1 cellular context compared by ENCODE assay signal in genomic region chr16:31074073-31074813, GRCh38.
TF ChIP-seq lines count a peak whose summit lies in the region.

TSS of gene ZNF646 (plus strand) at chr16:31074422. CDS start at chr16:31076325, 1,903 bp downstream.
TSS of gene ZNF668 (minus strand) at chr16:31074240. CDS start at chr16:31064459, 9,781 bp downstream.

TF ChIP-seq in HepG2, 621 proteins besides CTCF, POLR2A, EP300 and RAD21 (continued from another document and continues in another):
- TF ChIP-seq BRD4 (CRISPR knock-in tag; IDR thresholded peaks at IDR 0.05), result peak; percentile 68
- peak; percentile 51; the same call in 1 of the 2 replicates for TF ChIP-seq ZNF337 (CRISPR knock-in tag; IDR thresholded peaks at IDR 0.05; ENCODE audit: borderline replicate concordance, low read depth)
- no peak for TF ChIP-seq ATAD3A (CRISPR knock-in tag; IDR thresholded peaks at IDR 0.05)
- TF ChIP-seq ZNF318 (CRISPR knock-in tag; IDR thresholded peaks at IDR 0.05), result peak; percentile 91; the same call in 1 of the 2 replicates
- TF ChIP-seq TMF1 (CRISPR knock-in tag; IDR thresholded peaks at IDR 0.05; ENCODE audit: low read depth), result peak; percentile 85
- TF ChIP-seq ZNF18 (CRISPR knock-in tag; IDR thresholded peaks at IDR 0.05; ENCODE audit: insufficient replicate concordance), result no peak
- no peak for TF ChIP-seq ZNF251 (CRISPR knock-in tag; IDR thresholded peaks at IDR 0.05)
- no peak for TF ChIP-seq HDAC6 (IDR thresholded peaks at IDR 0.05; ENCODE audit: low read depth, low read length)
- TF ChIP-seq TOE1 (CRISPR knock-in tag; IDR thresholded peaks at IDR 0.05), result peak; percentile 96
- TF ChIP-seq MLLT10 (CRISPR knock-in tag; IDR thresholded peaks at IDR 0.05), result no peak
- no peak for TF ChIP-seq ZNF224 (CRISPR knock-in tag; IDR thresholded peaks at IDR 0.05)
- no peak; the same call in 1 of the 2 replicates for TF ChIP-seq ZNF670 (CRISPR knock-in tag; IDR thresholded peaks at IDR 0.05; ENCODE audit: borderline replicate concordance)
- TF ChIP-seq THAP8 (CRISPR knock-in tag; IDR thresholded peaks at IDR 0.05; ENCODE audit: borderline replicate concordance), result no peak
- peak; percentile 76; the same call in 1 of the 2 replicates for TF ChIP-seq CC2D1A (CRISPR knock-in tag; IDR thresholded peaks at IDR 0.05)
- TF ChIP-seq EHMT2 (IDR thresholded peaks at IDR 0.05; ENCODE audit: borderline replicate concordance, low read depth, low read length), result no peak
- no peak for TF ChIP-seq DBP (CRISPR knock-in tag; IDR thresholded peaks at IDR 0.05; ENCODE audit: not compliant biosample characterization)
- TF ChIP-seq REL (CRISPR knock-in tag; conservative IDR thresholded peaks at IDR 0.05), result peak; percentile 79
- TF ChIP-seq TFAP4 (IDR thresholded peaks at IDR 0.05; ENCODE audit: borderline replicate concordance, low read depth), result no peak
- peak in 1 of 2 experiments; percentile 94; a peak in 1 of 4 replicates for TF ChIP-seq KLF16 (CRISPR knock-in tag; IDR thresholded peaks at IDR 0.05)
- 0 out of 2 replicates have a peak, but pooled peaks have one; percentile 48 for TF ChIP-seq ZNF513 (CRISPR knock-in tag; conservative IDR thresholded peaks at IDR 0.05)
- no peak for TF ChIP-seq EEA1 (CRISPR knock-in tag; IDR thresholded peaks at IDR 0.05; ENCODE audit: borderline replicate concordance)
- no peak for TF ChIP-seq HNRNPH1 (optimal IDR thresholded peaks at IDR 0.05; ENCODE audit: low read depth, low read length)
- peak; percentile 32; the same call in 1 of the 2 replicates for TF ChIP-seq ZFX (CRISPR knock-in tag; IDR thresholded peaks at IDR 0.05; ENCODE audit: low read depth)
- no peak for TF ChIP-seq MED8 (CRISPR knock-in tag; IDR thresholded peaks at IDR 0.05; ENCODE audit: insufficient replicate concordance)
- TF ChIP-seq THYN1 (CRISPR knock-in tag; IDR thresholded peaks at IDR 0.05; ENCODE audit: borderline replicate concordance, low read depth), result peak; percentile 77; the same call in 1 of the 2 replicates
- TF ChIP-seq CSRNP1 (CRISPR knock-in tag; IDR thresholded peaks at IDR 0.05), result peak; percentile 88; the same call in 1 of the 2 replicates
- TF ChIP-seq HNF1B (CRISPR knock-in tag; IDR thresholded peaks at IDR 0.05), result peak; percentile 90; the same call in 1 of the 2 replicates
- TF ChIP-seq ZNF503 (CRISPR knock-in tag; IDR thresholded peaks at IDR 0.05), result no peak
- TF ChIP-seq ERF (CRISPR knock-in tag; IDR thresholded peaks at IDR 0.05), result peak; percentile 90
- no peak for TF ChIP-seq SP1 (IDR thresholded peaks at IDR 0.05)
- TF ChIP-seq SP1 (CRISPR knock-in tag; IDR thresholded peaks at IDR 0.05), result peak; percentile 100
- TF ChIP-seq E2F2 (CRISPR knock-in tag; IDR thresholded peaks at IDR 0.05; ENCODE audit: borderline replicate concordance), result no peak; the same call in 1 of the 2 replicates
- no peak for TF ChIP-seq ATF7 (IDR thresholded peaks at IDR 0.05)
- TF ChIP-seq ATF7 (CRISPR knock-in tag; IDR thresholded peaks at IDR 0.05), result 0 out of 2 replicates have a peak, but pooled peaks have one; percentile 43
- 0 out of 2 replicates have a peak, but pooled peaks have one; percentile 14 for TF ChIP-seq DPF2 (CRISPR knock-in tag; IDR thresholded peaks at IDR 0.05; ENCODE audit: borderline replicate concordance, low read depth)
- peak; percentile 92 for TF ChIP-seq HOXA5 (CRISPR knock-in tag; IDR thresholded peaks at IDR 0.05)
